ENCODE assay signal across 36 cellular contexts in genomic region chr15:72690938-72691337, GRCh38. TPM values are rescaled to one million over a fixed set of nuclear protein-coding genes. Genes with fewer than 3 reads are reported as not detected.
"Had no signal": no experiment of that assay in that cellular context is flagged by ENCODE, and none has a peak within 500 bp of the region (broad histone marks: within the 10 kb centered on the region; RNA-seq: fewer than 3 reads in every experiment).

No MANE protein-coding gene starts in this region.

- H3K4me1 ChIP-seq: foreskin keratinocyte, prostate gland, right atrium auricular region had no signal

- H3K27ac ChIP-seq: esophagus muscularis mucosa, foreskin keratinocyte, gastroesophageal sphincter, heart left ventricle, hepatocyte, lower lobe of right lung, prostate gland, right atrium auricular region, suprapubic skin, vagina had no signal

- H3K4me3 Mint-ChIP-seq: naive thymus-derived CD8-positive, alpha-beta T cell; nephron progenitor cell; stimulated activated naive CD8-positive, alpha-beta T cell treated with anti-CD3 and anti-CD28 coated beads, Interleukin-15, amount 100 ng/mL, for 72 hours had no signal

- H3K27me3 ChIP-seq: esophagus muscularis mucosa, foreskin keratinocyte, gastroesophageal sphincter, heart left ventricle, hepatocyte, right atrium auricular region, suprapubic skin, vagina had no signal

- ATAC-seq: foreskin keratinocyte; gastroesophageal sphincter; heart left ventricle; left colon; left ventricle myocardium superior; lower lobe of right lung; naive thymus-derived CD8-positive, alpha-beta T cell; sciatic nerve; stimulated activated naive CD8-positive, alpha-beta T cell treated with anti-CD3 and anti-CD28 coated beads, Interleukin-15, amount 100 ng/mL, for 72 hours had no signal

- H3K27me3 Mint-ChIP-seq: naive thymus-derived CD8-positive, alpha-beta T cell; stimulated activated naive CD8-positive, alpha-beta T cell treated with anti-CD3 and anti-CD28 coated beads, Interleukin-15, amount 100 ng/mL, for 72 hours had no signal

- H3K36me3 ChIP-seq: gastroesophageal sphincter, heart left ventricle, lower lobe of right lung, prostate gland, right atrium auricular region, suprapubic skin, vagina had no signal

- H3K27ac Mint-ChIP-seq: naive thymus-derived CD8-positive, alpha-beta T cell; nephron progenitor cell; stimulated activated naive CD8-positive, alpha-beta T cell treated with anti-CD3 and anti-CD28 coated beads, Interleukin-15, amount 100 ng/mL, for 72 hours had no signal

- H3K4me3 ChIP-seq: esophagus muscularis mucosa, gastroesophageal sphincter, heart left ventricle, hepatocyte, lower lobe of right lung, prostate gland, right atrium auricular region, smooth muscle cell, suprapubic skin, vagina had no signal

- H3K4me2 ChIP-seq: hepatocyte, smooth muscle cell had no signal

- H3K9me3 ChIP-seq: esophagus muscularis mucosa, gastroesophageal sphincter, heart left ventricle, lower lobe of right lung, prostate gland, right atrium auricular region, suprapubic skin, vagina had no signal

- H2AFZ ChIP-seq: hepatocyte had no signal

- FAIRE-seq: endothelial cell of umbilical vein had no signal

- H3K9me3 Mint-ChIP-seq: naive thymus-derived CD8-positive, alpha-beta T cell; nephron progenitor cell; stimulated activated naive CD8-positive, alpha-beta T cell treated with anti-CD3 and anti-CD28 coated beads, Interleukin-15, amount 100 ng/mL, for 72 hours had no signal

- DNase-seq: dermis blood vessel endothelial cell; effector memory CD4-positive, alpha-beta T cell; foreskin keratinocyte; heart left ventricle; islet precursor cell; kidney glomerular epithelial cell; left colon; left ventricle myocardium superior; lower lobe of right lung; naive thymus-derived CD8-positive, alpha-beta T cell; nephron progenitor cell; nucleus accumbens; stimulated activated CD4-positive, alpha-beta T cell treated with anti-CD3 and anti-CD28 coated beads, Interleukin-12 subunit alpha, Interleukin-12 subunit beta, amount 100 ng/mL, for 4 hours; stimulated activated CD4-positive, alpha-beta T cell treated with anti-CD3 and anti-CD28 coated beads, Interleukin-1b, Interleukin-23, amount 100 ng/mL, for 48 hours; stimulated activated CD4-positive, alpha-beta T cell treated with anti-CD3 and anti-CD28 coated beads, Interleukin-4, amount 100 ng/mL, for 1 hour; stimulated activated CD8-positive, alpha-beta memory T cell treated with anti-CD3 and anti-CD28 coated beads, Interleukin-4, amount 100 ng/mL, for 48 hours; stimulated activated naive CD4-positive, alpha-beta T cell; stimulated activated naive CD8-positive, alpha-beta T cell treated with anti-CD3 and anti-CD28 coated beads, Interleukin-15, amount 100 ng/mL, for 72 hours; trophoblast cell had no signal

RNA-seq across cellular contexts. Expression of gene HIGD2B, which starts 5.0 kb away (rescaled TPM):
- total RNA-seq: dermis blood vessel endothelial cell, endothelial cell of umbilical vein, epithelial cell of proximal tubule, esophagus muscularis mucosa, fibroblast of lung, gastroesophageal sphincter, hepatocyte, left colon, left ventricle myocardium superior, lower lobe of right lung, mesenteric fat pad, myocyte, osteocyte, right atrium auricular region, sciatic nerve, smooth muscle cell, suprapubic skin, ureter, vagina had no signal
- polyA plus RNA-seq: endothelial cell of umbilical vein; fibroblast of lung; foreskin keratinocyte; heart left ventricle; hepatocyte; naive thymus-derived CD8-positive, alpha-beta T cell; smooth muscle cell had no signal

RNA-seq across cellular contexts. Expression of gene GOLGA6B, which starts 36.4 kb away (rescaled TPM):
- total RNA-seq: dermis blood vessel endothelial cell; endothelial cell of umbilical vein; esophagus muscularis mucosa; fibroblast of lung; foreskin keratinocyte; heart left ventricle; hepatocyte; left colon; left ventricle myocardium superior; lower lobe of right lung; mesenteric fat pad; myocyte; naive thymus-derived CD8-positive, alpha-beta T cell; osteocyte; prostate gland; right atrium auricular region; sciatic nerve; smooth muscle cell; vagina had no signal
- polyA plus RNA-seq: endothelial cell of umbilical vein; fibroblast of lung; foreskin keratinocyte; heart left ventricle; hepatocyte; naive thymus-derived CD8-positive, alpha-beta T cell; smooth muscle cell; thymus had no signal
